8 cellular contexts compared by ENCODE assay signal in genomic region chr19:15177269-15178116, GRCh38. TPM values are rescaled to one million over a fixed set of nuclear protein-coding genes. Genes with fewer than 3 reads are reported as not detected.
DNase-seq lines count a peak whose midpoint lies in the region; ATAC-seq and TF ChIP-seq lines count a peak whose summit lies in the region.

No MANE protein-coding gene starts in this region.

- TF ChIP-seq CTCF in epithelial cell of proximal tubule (conservative IDR thresholded peaks at IDR 0.05; ENCODE audit: low read depth, low read length): peak; percentile 58

- H3K36me3 ChIP-seq in ES-I3 (ENCODE audit: insufficient read depth, low read length) (peaks cover 6% of the 10 kb centered on the region; the same call in 1 of the 2 replicates), NT2/D1 (ENCODE audit: insufficient read depth, insufficient read length, low read length) (peaks cover 76% of the 10 kb centered on the region)

- DNase-seq in HPDE6-E6E7 (ENCODE audit: extremely low spot score): peak; percentile 51
- peak; percentile 83 for DNase-seq in NT2/D1 (ENCODE audit: low read depth, low spot score)
- DNase-seq in activated CD8-positive, alpha-beta memory T cell treated with anti-CD3 and anti-CD28 coated beads, Interleukin-2, amount 50 U/mL, for 48 hours: peak; percentile 97
- DNase-seq in epithelial cell of proximal tubule (ENCODE audit: low read depth): no peak
- DNase-seq in myocyte (ENCODE audit: low read depth): peak; percentile 73
- peak; percentile 69 to 70 for DNase-seq in stimulated activated CD8-positive, alpha-beta memory T cell treated with anti-CD3 and anti-CD28 coated beads, Interleukin-7, amount 100 ng/mL, for 1 hour (ENCODE audit: low read depth in 2 of 2)

- H3K4me3 ChIP-seq in NT2/D1 (ENCODE audit: insufficient read length, low read depth) (peak overlapping the region; percentile 24), epithelial cell of proximal tubule (ENCODE audit: low read depth, low read length) (no peak overlapping the region)

- H3K27me3 ChIP-seq in NT2/D1 (ENCODE audit: insufficient read depth, insufficient read length): no peaks in the 10 kb centered on the region

- H3K9me3 ChIP-seq in ES-I3 (ENCODE audit: control insufficient read depth, insufficient read depth, low read length) (no peaks in the 10 kb centered on the region), NT2/D1 (ENCODE audit: insufficient read depth, low read length) (no peaks in the 10 kb centered on the region)

- H3K9ac ChIP-seq in ES-I3 (ENCODE audit: low read depth, low read length) (peak overlapping the region; percentile 54; the same call in 1 of the 2 replicates), NT2/D1 (ENCODE audit: insufficient read length, low read depth) (peak overlapping the region; percentile 71)

- H3K4me1 ChIP-seq in ES-I3 (ENCODE audit: insufficient read depth, low read length): peaks cover 8% of the 10 kb centered on the region; the same call in 1 of the 2 replicates
- H3K4me1 ChIP-seq in NT2/D1 (ENCODE audit: insufficient read depth, insufficient read length): peaks cover 12% of the 10 kb centered on the region

- ATAC-seq in HG03457 (IDR thresholded peaks at IDR 0.05; ENCODE audit: unreplicated experiment): no peak

RNA-seq across cellular contexts. Expression of gene NOTCH3, which starts 23.3 kb away (rescaled TPM):
- 3.8 and 19.6 TPM in 2 replicates for total RNA-seq in epithelial cell of proximal tubule
- total RNA-seq in myocyte: 76.1 and 159 TPM in 2 replicates
- polyA plus RNA-seq in myocyte (2012): 29.4 TPM

RNA-seq across cellular contexts. Expression of gene EPHX3, which starts 54.8 kb away (rescaled TPM):
- total RNA-seq in epithelial cell of proximal tubule (0.81 and 2.1 TPM in 2 replicates), myocyte (0.16 TPM in 1 of 2 replicates, not detected in the other)
- 0.14 TPM for polyA plus RNA-seq in myocyte (2012)
